Comparison of ENCODE assay signal across 23 cellular contexts in the genomic region with DNA sequence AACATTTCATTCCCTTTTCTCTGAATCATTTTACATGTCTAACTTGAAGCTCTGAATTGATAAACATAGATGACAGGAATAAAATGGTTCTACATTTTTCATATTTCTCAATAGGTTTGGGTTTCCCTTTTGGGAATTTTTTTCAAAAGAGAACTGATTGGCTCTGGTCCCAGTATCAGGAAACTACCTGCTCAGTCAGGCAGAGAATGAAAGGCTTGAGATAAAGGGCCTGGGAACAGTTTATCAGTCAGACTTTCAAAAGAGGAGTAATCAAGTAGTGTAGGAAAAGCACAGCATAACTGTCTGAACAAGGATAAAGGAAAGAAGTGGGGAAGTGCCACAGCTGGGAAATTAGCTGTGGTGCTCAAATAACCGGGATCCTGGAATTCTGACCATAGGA. TPM values are rescaled to one million over a fixed set of nuclear protein-coding genes. Genes with fewer than 3 reads are reported as not detected.
DNase-seq lines count a peak whose midpoint lies in the region; ATAC-seq, FAIRE-seq and TF ChIP-seq lines count a peak whose summit lies in the region.
"Had no signal": no experiment of that assay in that cellular context is flagged by ENCODE, and none has a peak within 500 bp of the region (broad histone marks: within the 10 kb centered on the region; RNA-seq: fewer than 3 reads in every experiment).

No MANE protein-coding gene starts in this region.

- no TSS peak for BruUV-seq in GM12878 (replicated peaks; lab: Mats Ljungman, UMichigan)

- no peak overlapping the region for H3K4me3 ChIP-seq in cardiac muscle cell
- H3K4me3 ChIP-seq in GM12878 = no peak overlapping the region
- no peak overlapping the region for H3K4me3 ChIP-seq in neural cell (ENCODE audit: low read length)
- H3K4me3 ChIP-seq: A549, Peyer's patch had no signal

- DNase-seq in cardiac muscle cell (ENCODE audit: low read depth in 1 of 2, low spot score in 1 of 2) (peak in 1 of 2 donors; percentile 29), Right ventricle myocardium superior (no peak), GM12878 (ENCODE audit: low read depth, low spot score) (no peak), NCI-H2081 (lab: John Stamatoyannopoulos, UW) (no peak)
- DNase-seq in activated naive CD4-positive, alpha-beta T cell treated with anti-CD3 and anti-CD28 coated beads, Interleukin-2, amount 50 U/mL, for 16 hours = no peak
- DNase-seq: Caco-2; CD4-positive, alpha-beta T cell; DMS153; EL; NCI-H1694 treated with DMSO at 0.1 percent for 48 hours; NCI-H2171; NCI-H748 treated with DMSO at 0.1 percent for 48 hours; NK-92 treated with Interleukin-12 subunit alpha and Interleukin-12 subunit beta, amount 100 ng/mL, for 24 hours; Peyer's patch had no signal

- H3K79me2 ChIP-seq in GM12878 (ENCODE audit: control insufficient read depth, insufficient read depth, low read length) (no peaks in the 10 kb centered on the region; the same call in 1 of the 2 replicates), neural cell (replicated peaks; ENCODE audit: insufficient read depth, low read length) (no peaks in the 10 kb centered on the region)

- 0% methylated on average over 1 of the region's 1 CpG for WGBS in GM12878 (ENCODE audit: insufficient coverage, insufficient replicate concordance, low lambda C conversion rate, missing lambda C conversion rate)

- peak overlapping the region; percentile 20 for H3K27ac ChIP-seq in cardiac muscle cell
- H3K27ac ChIP-seq in GM12878 (ENCODE audit: control insufficient read depth, insufficient read depth) = no peak overlapping the region
- no peak overlapping the region for H3K27ac ChIP-seq in neural cell (ENCODE audit: low read length)
- H3K27ac ChIP-seq: A549, Peyer's patch had no signal

- H3K9ac ChIP-seq in GM12878 (ENCODE audit: control insufficient read depth, insufficient read depth, low read length) (no peak overlapping the region), neural cell (ENCODE audit: low read length) (no peak overlapping the region)

- POLR2A ChIA-PET in GM12878 (lab: Charles Lee) = interaction anchor here (6.1 kb wide), 1 partner anchor 19 kb away, joined by 58 read pairs; no protein-coding TSS in a partner anchor

- H3K27me3 ChIP-seq in cardiac muscle cell (no peaks in the 10 kb centered on the region), GM12878 (replicated peaks in 1 of 2; ENCODE audit: control insufficient read depth in 2 of 2, insufficient read depth in 2 of 2, low read length in 1 of 2) (no peaks in the 10 kb centered on the region), neural cell (ENCODE audit: insufficient read depth, low read depth, low read length) (no peaks in the 10 kb centered on the region)
- H3K27me3 ChIP-seq: Peyer's patch had no signal

- in situ Hi-C loops in GM12878 (cut with MboI) = loop anchor here (25.0 kb wide), 1 partner anchor 948 kb away; the partner anchor contains the start of gene RHBDD1

- TF ChIP-seq RAD21 in GM12878 (IDR thresholded peaks at IDR 0.05; ENCODE audit: insufficient read depth, low read depth, low read length) (no peak), neural cell (conservative IDR thresholded peaks at IDR 0.05) (no peak)

- H4K20me1 ChIP-seq in GM12878 (ENCODE audit: control insufficient read depth, insufficient read depth) (no peaks in the 10 kb centered on the region), neural cell (ENCODE audit: insufficient read depth) (no peaks in the 10 kb centered on the region)

- H3F3A ChIP-seq in neural cell (ENCODE audit: insufficient read depth, low read length, poor library complexity, severe bottlenecking) = no peaks in the 10 kb centered on the region

- RAD21 ChIA-PET in GM12878 (lab: Charles Lee; ENCODE audit: unreplicated experiment) = no interaction called here

- no peak for TF ChIP-seq EP300 in GM12878 (IDR thresholded peaks at IDR 0.05; ENCODE audit: borderline replicate concordance in 1 of 2, control insufficient read depth in 1 of 2, low read depth in 2 of 2, low read length in 2 of 2)
- no peak for TF ChIP-seq EP300 in neural cell (conservative IDR thresholded peaks at IDR 0.05; ENCODE audit: poor library complexity, severe bottlenecking)

- H3K4me1 ChIP-seq in cardiac muscle cell (ENCODE audit: low read depth) = peaks cover 9% of the 10 kb centered on the region
- H3K4me1 ChIP-seq in GM12878 (ENCODE audit: control insufficient read depth, insufficient read depth, low read length) = peaks cover 20% of the 10 kb centered on the region
- H3K4me1 ChIP-seq: Caco-2 had no signal

- H2AFZ ChIP-seq in GM12878 (ENCODE audit: control insufficient read depth, low read depth, low read length) = no peak overlapping the region
- no peak overlapping the region for H2AFZ ChIP-seq in neural cell (ENCODE audit: low read depth, low read length)

- H3K4me2 ChIP-seq in GM12878 (ENCODE audit: control insufficient read depth, insufficient read depth) (no peak overlapping the region), neural cell (ENCODE audit: low read length) (no peak overlapping the region)
- H3K4me2 ChIP-seq: A549 had no signal

- CTCF ChIA-PET in GM12878 (lab: Yijun Ruan, JAX) = interaction anchor here (0.9 to 1.2 kb wide), 3 partner anchors 32 to 77 kb away, joined by 3 to 4 read pairs (median 3); no protein-coding TSS in a partner anchor

- TF ChIP-seq CTCF in cardiac muscle cell (IDR thresholded peaks at IDR 0.05; ENCODE audit: low read depth, low read length) (no peak), GM12878 (IDR thresholded peaks at IDR 0.05 in 2 of 3, conservative IDR thresholded peaks at IDR 0.05 in 1 of 3; ENCODE audit: control insufficient read depth in 2 of 3, extremely low read depth in 1 of 3, insufficient read depth in 1 of 3, low read depth in 3 of 3, low read length in 3 of 3) (no peak), neural cell (IDR thresholded peaks at IDR 0.05; ENCODE audit: poor library complexity, severe bottlenecking) (no peak)

- ATAC-seq in Right ventricle myocardium superior (ENCODE audit: poor library complexity) (no peak), GM12878 (no peak), GM19324 (IDR thresholded peaks at IDR 0.05; ENCODE audit: low FRiP score, unreplicated experiment) (no peak)
- ATAC-seq: A549, Right ventricle myocardium inferior had no signal

- SMC1A ChIA-PET in GM12878 (lab: Charles Lee; ENCODE audit: uncharacterized antibody, unreplicated experiment) = interaction anchor here (0.6 to 8.0 kb wide), 4 partner anchors 22 to 77 kb away, joined by 3 to 120 read pairs (median 56); no protein-coding TSS in a partner anchor

- no peaks in the 10 kb centered on the region for H3K9me3 ChIP-seq in cardiac muscle cell (ENCODE audit: low read depth)
- no peaks in the 10 kb centered on the region; the same call in 2 of the 3 replicates for H3K9me3 ChIP-seq in GM12878 (replicated peaks; ENCODE audit: control insufficient read depth, insufficient read depth, low read length)
- H3K9me3 ChIP-seq in neural cell (ENCODE audit: low read length) = no peaks in the 10 kb centered on the region
- H3K9me3 ChIP-seq: A549, Caco-2, Peyer's patch had no signal

- no peak for TF ChIP-seq POLR2A in GM12878 (IDR thresholded peaks at IDR 0.05; ENCODE audit: low read depth, low read length)

- no peak for FAIRE-seq in GM12878 (lab: Jason Lieb, UNC)
- FAIRE-seq: A549, GM12891, GM19239 had no signal

- intact Hi-C loops in Right ventricle myocardium superior (cut with DNase I) (no loop called here), GM12878 (cut with micrococcal nuclease; ENCODE audit: unreplicated experiment) (loop anchor here (10.0 kb wide), 1 partner anchor 810 kb away; no protein-coding TSS in a partner anchor)

- no peaks in the 10 kb centered on the region for H3K36me3 ChIP-seq in cardiac muscle cell
- no peaks in the 10 kb centered on the region for H3K36me3 ChIP-seq in GM12878 (ENCODE audit: control insufficient read depth in 2 of 2, insufficient read depth in 2 of 2, low read length in 1 of 2)
- no peaks in the 10 kb centered on the region for H3K36me3 ChIP-seq in neural cell (ENCODE audit: insufficient read depth, low read length)
- H3K36me3 ChIP-seq: Peyer's patch had no signal

- no peaks in the 10 kb centered on the region for H3K9me2 ChIP-seq in neural cell (ENCODE audit: insufficient read depth, low read length)

RNA-seq across cellular contexts. Expression of gene CCL20, which starts 28.3 kb away (rescaled TPM):
- total RNA-seq in cardiac muscle cell (not detected in 2 replicates), Right ventricle myocardium superior (not detected), GM12878 (2014; rRNA removed) (6.9 and 9.1 TPM in 2 replicates), GM12878 (2014; rRNA removed; fragmentation: Illumina TruSeq; extraction: Trizol) (11.4 and 12.6 TPM in 2 replicates), GM12878 (2021) (5.5 and 6.6 TPM in 2 replicates)
- polyA plus RNA-seq in cardiac muscle cell (0.21 TPM in 1 of 2 replicates, not detected in the other), GM12878 (2011; rRNA removed) (27.4 and 39.2 TPM in 2 replicates), GM12878 (2014; fragmentation: Illumina TruSeq; extraction: Trizol) (10.8 and 14.8 TPM in 2 replicates), GM12878 (2014; fragmentation: Nextera tagmentation; extraction: Ambion mirVana) (10 to 100 TPM; 26.3 to 35.7 TPM), GM12878 (2014; rRNA removed) (7.6 and 8.3 TPM in 2 replicates), GM12878 (2016; fragmentation: Nextera tagmentation; extraction: Ambion mirVana) (10 to 100 TPM; 19.7 to 19.8 TPM), neural cell (not detected in 2 replicates)
- 16.3 and 19.7 TPM in 2 replicates for total RNA-seq in GM12878 (2013; cell fraction: nucleolus; rRNA removed)
- polyA plus RNA-seq in GM12878 (2011; ENCODE audit: low read depth) = 0.89 TPM
- polyA plus RNA-seq in GM12878 (2011; cell fraction: cytosol; rRNA removed) = 7.6 and 8.2 TPM in 2 replicates
- polyA plus RNA-seq in GM12878 (2011; cell fraction: nucleus; rRNA removed) = 8.2 and 9.0 TPM in 2 replicates
- polyA plus RNA-seq in GM12878 (2012) = 1.7 and 2.6 TPM in 2 replicates
- 7.2 and 10.2 TPM in 2 replicates for polyA minus RNA-seq in GM12878 (2011; rRNA and poly(A)+ RNA removed)
- 4.8 and 8.3 TPM in 2 replicates for polyA minus RNA-seq in GM12878 (2011; cell fraction: cytosol; rRNA and poly(A)+ RNA removed)
- polyA minus RNA-seq in GM12878 (2011; cell fraction: nucleus; rRNA and poly(A)+ RNA removed) = 2.7 and 3.2 TPM in 2 replicates
- not detected in 2 replicates for polyA minus RNA-seq in neural cell
- total RNA-seq: H4, Right ventricle myocardium inferior had no signal
- polyA plus RNA-seq: BJ had no signal

RNA-seq across cellular contexts. Expression of gene SCYGR8, which starts 39.6 kb away (rescaled TPM):
- not detected in 2 replicates for total RNA-seq in cardiac muscle cell
- not detected in 2 replicates for polyA plus RNA-seq in cardiac muscle cell
- total RNA-seq in Right ventricle myocardium superior = not detected
- not detected in 2 replicates for total RNA-seq in GM12878 (2013; cell fraction: nucleolus; rRNA removed)
- not detected in 2 replicates for total RNA-seq in GM12878 (2014; rRNA removed)
- not detected in 2 replicates for total RNA-seq in GM12878 (2014; rRNA removed; fragmentation: Illumina TruSeq; extraction: Trizol)
- not detected in 2 replicates for total RNA-seq in GM12878 (2021)
- not detected for polyA plus RNA-seq in GM12878 (2011; ENCODE audit: low read depth)
- not detected in 2 replicates for polyA plus RNA-seq in GM12878 (2011; rRNA removed)
- not detected in 2 replicates for polyA plus RNA-seq in GM12878 (2011; cell fraction: cytosol; rRNA removed)
- polyA plus RNA-seq in GM12878 (2011; cell fraction: nucleus; rRNA removed) = not detected in 2 replicates
- polyA plus RNA-seq in GM12878 (2012) = not detected in 2 replicates
- not detected in 2 replicates for polyA plus RNA-seq in GM12878 (2014; fragmentation: Illumina TruSeq; extraction: Trizol)
- polyA plus RNA-seq in GM12878 (2014; fragmentation: Nextera tagmentation; extraction: Ambion mirVana) = not detected
- polyA plus RNA-seq in GM12878 (2014; rRNA removed) = not detected in 2 replicates
- polyA plus RNA-seq in GM12878 (2016; fragmentation: Nextera tagmentation; extraction: Ambion mirVana) = not detected
- not detected in 2 replicates for polyA minus RNA-seq in GM12878 (2011; rRNA and poly(A)+ RNA removed)
- not detected in 2 replicates for polyA minus RNA-seq in GM12878 (2011; cell fraction: cytosol; rRNA and poly(A)+ RNA removed)
- not detected in 2 replicates for polyA minus RNA-seq in GM12878 (2011; cell fraction: nucleus; rRNA and poly(A)+ RNA removed)
- polyA plus RNA-seq in neural cell = not detected in 2 replicates
- not detected in 2 replicates for polyA minus RNA-seq in neural cell
- total RNA-seq: Caco-2; CD4-positive, alpha-beta T cell; H4; NCI-H460; Peyer's patch; Right ventricle myocardium inferior had no signal
- polyA plus RNA-seq: A549, BJ had no signal

RNA-seq across cellular contexts. Expression of gene SCYGR7, which starts 57.2 kb away (rescaled TPM):
- total RNA-seq in cardiac muscle cell = not detected in 2 replicates
- not detected in 2 replicates for polyA plus RNA-seq in cardiac muscle cell
- not detected for total RNA-seq in Right ventricle myocardium superior
- not detected in 2 replicates for total RNA-seq in GM12878 (2013; cell fraction: nucleolus; rRNA removed)
- not detected in 2 replicates for total RNA-seq in GM12878 (2014; rRNA removed)
- total RNA-seq in GM12878 (2014; rRNA removed; fragmentation: Illumina TruSeq; extraction: Trizol) = not detected in 2 replicates
- not detected in 2 replicates for total RNA-seq in GM12878 (2021)
- not detected for polyA plus RNA-seq in GM12878 (2011; ENCODE audit: low read depth)
- polyA plus RNA-seq in GM12878 (2011; rRNA removed) = not detected in 2 replicates
- polyA plus RNA-seq in GM12878 (2011; cell fraction: cytosol; rRNA removed) = not detected in 2 replicates
- not detected in 2 replicates for polyA plus RNA-seq in GM12878 (2011; cell fraction: nucleus; rRNA removed)
- polyA plus RNA-seq in GM12878 (2012) = not detected in 2 replicates
- polyA plus RNA-seq in GM12878 (2014; fragmentation: Illumina TruSeq; extraction: Trizol) = not detected in 2 replicates
- not detected for polyA plus RNA-seq in GM12878 (2014; fragmentation: Nextera tagmentation; extraction: Ambion mirVana)
- not detected in 2 replicates for polyA plus RNA-seq in GM12878 (2014; rRNA removed)
- polyA plus RNA-seq in GM12878 (2016; fragmentation: Nextera tagmentation; extraction: Ambion mirVana) = not detected
- not detected in 2 replicates for polyA minus RNA-seq in GM12878 (2011; rRNA and poly(A)+ RNA removed)
- polyA minus RNA-seq in GM12878 (2011; cell fraction: cytosol; rRNA and poly(A)+ RNA removed) = not detected in 2 replicates
- not detected in 2 replicates for polyA minus RNA-seq in GM12878 (2011; cell fraction: nucleus; rRNA and poly(A)+ RNA removed)
- polyA plus RNA-seq in neural cell = not detected in 2 replicates
- not detected in 2 replicates for polyA minus RNA-seq in neural cell
- total RNA-seq: Caco-2; CD4-positive, alpha-beta T cell; H4; NCI-H460; Peyer's patch; Right ventricle myocardium inferior had no signal
- polyA plus RNA-seq: A549, BJ had no signal
